13 cellular contexts compared by ENCODE assay signal in genomic region chr10:73922007-73922863, GRCh38. TPM values are rescaled to one million over a fixed set of nuclear protein-coding genes. Genes with fewer than 3 reads are reported as not detected.
DNase-seq lines count a peak whose midpoint lies in the region; ATAC-seq, FAIRE-seq and TF ChIP-seq lines count a peak whose summit lies in the region.
"Had no signal": no experiment of that assay in that cellular context is flagged by ENCODE, and none has a peak within 500 bp of the region (broad histone marks: within the 10 kb centered on the region; RNA-seq: fewer than 3 reads in every experiment).

No MANE protein-coding gene starts in this region.

- intact Hi-C loops in CD4-positive, alpha-beta memory T cell (cut with micrococcal nuclease), result loop anchor here (5.0 kb wide), 1 partner anchor 35 kb away; no protein-coding TSS in a partner anchor
- intact Hi-C loops in activated CD4-positive, alpha-beta T cell treated with anti-CD3 and anti-CD28 coated beads, Interleukin-2, amount 10 ng/mL, durations not matched to agents 24 days and 14 days (cut with micrococcal nuclease), result loop anchor here (1.0 kb wide), 1 partner anchor 11 kb away; the partner anchor contains the start of gene PLAU

- TF ChIP-seq CTCF in fibroblast of villous mesenchyme (IDR thresholded peaks at IDR 0.05; ENCODE audit: insufficient read depth, low read depth, low read length), result no peak

- DNase-seq in CD4-positive, alpha-beta memory T cell, result peak; percentile 63 to 76 (median 68)
- DNase-seq in GM12892 (ENCODE audit: insufficient read length), result no peak
- peak; percentile 86 for DNase-seq in activated CD4-positive, alpha-beta T cell treated with anti-CD3 and anti-CD28 coated beads, Interleukin-2, amount 10 ng/mL, durations not matched to agents 24 days and 14 days
- DNase-seq in fibroblast of villous mesenchyme (ENCODE audit: low read depth), result peak; percentile 39
- no peak for DNase-seq in NCI-H1694 (lab: John Stamatoyannopoulos, UW)
- DNase-seq: erythroblast, heart left ventricle, NCI-H187, NCI-H748 treated with DMSO at 0.1 percent for 48 hours, SHP77 had no signal

- FAIRE-seq in GM12892 (lab: Jason Lieb, UNC), result peak; percentile 57
- FAIRE-seq: TTC549 had no signal

- no peak overlapping the region for H3K4me3 ChIP-seq in CD4-positive, alpha-beta memory T cell (ENCODE audit: low read length in 2 of 2)
- no peak overlapping the region for H3K4me3 ChIP-seq in fibroblast of villous mesenchyme (ENCODE audit: low read depth, low read length)
- H3K4me3 ChIP-seq: heart left ventricle had no signal

- H3K27ac ChIP-seq in CD4-positive, alpha-beta memory T cell (ENCODE audit: low read depth, low read length), result no peak overlapping the region
- H3K27ac ChIP-seq: heart left ventricle had no signal

- no peaks in the 10 kb centered on the region for H3K27me3 ChIP-seq in CD4-positive, alpha-beta memory T cell (ENCODE audit: insufficient read depth, low read length)
- H3K27me3 ChIP-seq: heart left ventricle had no signal

- peak overlapping the region in 7 of 8 donors; percentile 61 to 83 (median 76) for H3K4me3 Mint-ChIP-seq in CD4-positive, alpha-beta memory T cell
- peak overlapping the region; percentile 13 for H3K4me3 Mint-ChIP-seq in activated CD4-positive, alpha-beta T cell treated with anti-CD3 and anti-CD28 coated beads, Interleukin-2, amount 10 ng/mL, durations not matched to agents 24 days and 14 days

- H3K4me1 Mint-ChIP-seq in CD4-positive, alpha-beta memory T cell, result peaks cover 19 to 36% (median 25%) of the 10 kb centered on the region in 4 donors
- H3K4me1 Mint-ChIP-seq in activated CD4-positive, alpha-beta T cell treated with anti-CD3 and anti-CD28 coated beads, Interleukin-2, amount 10 ng/mL, durations not matched to agents 24 days and 14 days, result peaks cover 22% of the 10 kb centered on the region

- H3K36me3 Mint-ChIP-seq in CD4-positive, alpha-beta memory T cell, result no peaks in the 10 kb centered on the region
- H3K36me3 Mint-ChIP-seq in activated CD4-positive, alpha-beta T cell treated with anti-CD3 and anti-CD28 coated beads, Interleukin-2, amount 10 ng/mL, durations not matched to agents 24 days and 14 days (ENCODE audit: low read depth), result peaks cover 3% of the 10 kb centered on the region

- H3K36me3 ChIP-seq in CD4-positive, alpha-beta memory T cell (ENCODE audit: insufficient read depth, low read length), result no peaks in the 10 kb centered on the region

- H3K27ac Mint-ChIP-seq in CD4-positive, alpha-beta memory T cell, result peak overlapping the region in 3 of 7 donors; percentile 1 to 73 (median 18)
- no peak overlapping the region for H3K27ac Mint-ChIP-seq in activated CD4-positive, alpha-beta T cell treated with anti-CD3 and anti-CD28 coated beads, Interleukin-2, amount 10 ng/mL, durations not matched to agents 24 days and 14 days

- peaks cover 0 to 9% (median 4%) of the 10 kb centered on the region in 8 donors for H3K9me3 Mint-ChIP-seq in CD4-positive, alpha-beta memory T cell
- H3K9me3 Mint-ChIP-seq in activated CD4-positive, alpha-beta T cell treated with anti-CD3 and anti-CD28 coated beads, Interleukin-2, amount 10 ng/mL, durations not matched to agents 24 days and 14 days, result no peaks in the 10 kb centered on the region

- H3K9me3 ChIP-seq in CD4-positive, alpha-beta memory T cell (ENCODE audit: control insufficient read depth in 1 of 2, low read length in 2 of 2), result no peaks in the 10 kb centered on the region

- peaks cover 4 to 14% of the 10 kb centered on the region in 2 donors for H3K27me3 Mint-ChIP-seq in CD4-positive, alpha-beta memory T cell
- peaks cover 35% of the 10 kb centered on the region for H3K27me3 Mint-ChIP-seq in activated CD4-positive, alpha-beta T cell treated with anti-CD3 and anti-CD28 coated beads, Interleukin-2, amount 10 ng/mL, durations not matched to agents 24 days and 14 days

- CTCF ChIA-PET in CD4-positive, alpha-beta memory T cell (lab: Charles Lee; ENCODE audit: partially characterized antibody), result interaction anchor here (6.1 kb wide), 1 partner anchor 18 kb away, joined by 39 read pairs; no protein-coding TSS in a partner anchor

- no peak for TF ChIP-seq POLR2A in GM12892 (IDR thresholded peaks at IDR 0.05; ENCODE audit: low read depth, low read length)

- no peak for ATAC-seq in HG02973 (IDR thresholded peaks at IDR 0.05; ENCODE audit: unreplicated experiment)
- ATAC-seq in HG03159 (IDR thresholded peaks at IDR 0.05; ENCODE audit: unreplicated experiment), result no peak
- ATAC-seq: heart left ventricle had no signal

- H3K4me1 ChIP-seq in CD4-positive, alpha-beta memory T cell (ENCODE audit: insufficient read depth, low read length), result peaks cover 32% of the 10 kb centered on the region

- POLR2A ChIA-PET in CD4-positive, alpha-beta memory T cell (lab: Charles Lee; ENCODE audit: partially characterized antibody), result interaction anchor here (0.9 kb wide), 1 partner anchor 10 kb away, joined by 3 read pairs; no protein-coding TSS in a partner anchor

RNA-seq across cellular contexts. Expression of gene PLAU, which starts 11.3 kb away (rescaled TPM):
- total RNA-seq in CD4-positive, alpha-beta memory T cell, result under 1 TPM; 0.64 to 0.91 TPM
- polyA plus RNA-seq in CD4-positive, alpha-beta memory T cell, result not detected
- polyA plus RNA-seq in GM12892 (2012; ENCODE audit: missing spikeins), result 4.9 TPM
- 0.57 and 0.72 TPM in 2 replicates for total RNA-seq in activated CD4-positive, alpha-beta T cell treated with anti-CD3 and anti-CD28 coated beads, Interleukin-2, amount 10 ng/mL, durations not matched to agents 24 days and 14 days
- total RNA-seq in fibroblast of villous mesenchyme, result 104 and 111 TPM in 2 replicates

RNA-seq across cellular contexts. Expression of gene CAMK2G, which starts 47.9 kb away (rescaled TPM):
- total RNA-seq in CD4-positive, alpha-beta memory T cell, result 10 to 100 TPM; 64.3 to 70.4 TPM
- polyA plus RNA-seq in CD4-positive, alpha-beta memory T cell, result 1 to 10 TPM; 3.8 to 7.8 TPM
- 13.0 TPM for polyA plus RNA-seq in GM12892 (2012; ENCODE audit: missing spikeins)
- 20.2 and 22.1 TPM in 2 replicates for total RNA-seq in activated CD4-positive, alpha-beta T cell treated with anti-CD3 and anti-CD28 coated beads, Interleukin-2, amount 10 ng/mL, durations not matched to agents 24 days and 14 days
- 30.6 and 36.7 TPM in 2 replicates for total RNA-seq in fibroblast of villous mesenchyme

Comparison
In these comparisons a context has a peak if more than half of its experiments do, and no peak if none do; other contexts are left out.
1. DNase-seq: peak in CD4-positive, alpha-beta memory T cell (5 of 5), activated CD4-positive, alpha-beta T cell treated with anti-CD3 and anti-CD28 coated beads, Interleukin-2, amount 10 ng/mL, durations not matched to agents 24 days and 14 days (single experiment) and fibroblast of villous mesenchyme (single experiment); none in GM12892 (single experiment) and NCI-H1694 (single experiment).
2. RNA of gene PLAU, which starts 11.3 kb away (total RNA-seq): 104 to 111 TPM in fibroblast of villous mesenchyme; 0.64 to 0.91 TPM in CD4-positive, alpha-beta memory T cell and 0.57 to 0.72 TPM in activated CD4-positive, alpha-beta T cell treated with anti-CD3 and anti-CD28 coated beads, Interleukin-2, amount 10 ng/mL, durations not matched to agents 24 days and 14 days; every median in the first group is over 10 times any median in the second.